3 cellular contexts compared by ENCODE assay signal in genomic region chr9:8713149-8713856, GRCh38.
"Had no signal": no experiment of that assay in that cellular context is flagged by ENCODE, and none has a peak within 500 bp of the region (broad histone marks: within the 10 kb centered on the region; RNA-seq: fewer than 3 reads in every experiment).

No MANE protein-coding gene starts in this region.

- H3K4me3 ChIP-seq: GM12878 had no signal

- DNase-seq: GDM1, GF-D8 had no signal

- ATAC-seq: GM12878 had no signal
